1 cellular context compared by ENCODE assay signal in genomic region chr5:11619339-11620028, GRCh38.
TF ChIP-seq lines count a peak whose summit lies in the region.

No MANE protein-coding gene starts in this region.

TF ChIP-seq in GM23338, 12 proteins besides CTCF, POLR2A, EP300 and RAD21 (continued from another document):
- TF ChIP-seq JUNB (IDR thresholded peaks at IDR 0.05; ENCODE audit: unreplicated experiment) (no peak), EZH2phosphoT487 (IDR thresholded peaks at IDR 0.05; ENCODE audit: unreplicated experiment) (no peak), ZNF462 (CRISPR knock-in tag; IDR thresholded peaks at IDR 0.05) (no peak)
